Comparison of ENCODE assay signal across 21 cellular contexts in genomic region chr3:126151562-126152302, GRCh38. TPM values are rescaled to one million over a fixed set of nuclear protein-coding genes. Genes with fewer than 3 reads are reported as not detected.
A peak's percentile ranks its signal among the peaks of the same experiment; 100 is the strongest.
DNase-seq lines count a peak whose midpoint lies in the region; ATAC-seq, FAIRE-seq and TF ChIP-seq lines count a peak whose summit lies in the region.
"Had no signal": no experiment of that assay in that cellular context is flagged by ENCODE, and none has a peak within 500 bp of the region (broad histone marks: within the 10 kb centered on the region; RNA-seq: fewer than 3 reads in every experiment).

No MANE protein-coding gene starts in this region.

- H3K36me3 ChIP-seq in esophagus muscularis mucosa (peaks cover 0 to 43% (median 19%) of the 10 kb centered on the region in 4 donors), small intestine (ENCODE audit: control insufficient read depth in 2 of 2, insufficient read depth in 2 of 2, low read length in 2 of 2) (no peaks in the 10 kb centered on the region)
- H3K36me3 ChIP-seq: SJCRH30 had no signal

- H3K4me1 ChIP-seq in H9 (ENCODE audit: insufficient read depth, low read length) (no peaks in the 10 kb centered on the region), esophagus muscularis mucosa (no peaks in the 10 kb centered on the region), small intestine (ENCODE audit: control insufficient read depth in 2 of 2, insufficient read depth in 1 of 2, low read depth in 1 of 2, low read length in 1 of 2) (no peaks in the 10 kb centered on the region)
- H3K4me1 ChIP-seq: SJCRH30 had no signal

- no peaks in the 10 kb centered on the region for H3K27me3 ChIP-seq in H9 (ENCODE audit: insufficient read depth, low read length)
- H3K27me3 ChIP-seq in esophagus muscularis mucosa, result no peaks in the 10 kb centered on the region
- no peaks in the 10 kb centered on the region for H3K27me3 ChIP-seq in small intestine (ENCODE audit: control insufficient read depth in 2 of 2, insufficient read depth in 2 of 2, low read length in 2 of 2)

- no peaks in the 10 kb centered on the region for H3K79me1 ChIP-seq in H9 (ENCODE audit: insufficient read depth, low read depth, low read length, poor library complexity, severe bottlenecking)

- H3K27ac ChIP-seq in H9 (ENCODE audit: insufficient read length, low read depth, low read length) (no peak overlapping the region), esophagus muscularis mucosa (replicated peaks in 1 of 4) (no peak overlapping the region), small intestine (ENCODE audit: low read depth in 1 of 2, low read length in 1 of 2) (no peak overlapping the region)
- H3K27ac ChIP-seq: PC-9, SJCRH30 had no signal

- ATAC-seq in GM21825 (IDR thresholded peaks at IDR 0.05; ENCODE audit: unreplicated experiment), result no peak
- ATAC-seq in GM19035 (IDR thresholded peaks at IDR 0.05; ENCODE audit: unreplicated experiment), result no peak

- H2BK120ac ChIP-seq in H9 (ENCODE audit: low read depth, low read length, poor library complexity, severe bottlenecking), result no peak overlapping the region

- H3K9me3 ChIP-seq in H9 (ENCODE audit: control insufficient read depth, low read depth, low read length) (no peaks in the 10 kb centered on the region), esophagus muscularis mucosa (no peaks in the 10 kb centered on the region), small intestine (ENCODE audit: control insufficient read depth, low read depth) (no peaks in the 10 kb centered on the region)
- H3K9me3 ChIP-seq: SJCRH30 had no signal

- H2BK15ac ChIP-seq in H9 (ENCODE audit: low read depth, low read length), result no peak overlapping the region

- H3K79me2 ChIP-seq in H9 (ENCODE audit: insufficient read depth, low read length), result no peaks in the 10 kb centered on the region

- peak; percentile 2 for DNase-seq in AG20443 (ENCODE audit: low spot score)
- DNase-seq in H9, result peak; percentile 15
- DNase-seq in esophagus muscularis mucosa (ENCODE audit: extremely low spot score), result peak; percentile 86
- DNase-seq in osteocyte (ENCODE audit: extremely low spot score, unreplicated experiment), result peak; percentile 70
- DNase-seq in DMS 273 treated with DMSO at 0.1 percent for 48 hours (lab: John Stamatoyannopoulos, UW), result no peak
- no peak for DNase-seq in small intestine
- DNase-seq: C1 segment of cervical spinal cord, DMS79, Kasumi-1, MM.1S, NCI-H1092, NCI-H146, NCI-H2029 treated with DMSO at 0.1 percent for 48 hours, NCI-H2171, NCI-H526, PC-9, SJCRH30 had no signal

- TF ChIP-seq CTCF in H9 (conservative IDR thresholded peaks at IDR 0.05), result no peak
- no peak for TF ChIP-seq CTCF in esophagus muscularis mucosa (IDR thresholded peaks at IDR 0.05)
- no peak for TF ChIP-seq CTCF in osteocyte (IDR thresholded peaks at IDR 0.05)

- no peak overlapping the region for H3K14ac ChIP-seq in H9 (ENCODE audit: insufficient read depth, low read length)

- H3K9me3 Mint-ChIP-seq in H9 (no peaks in the 10 kb centered on the region; a peak in 1 of 5 replicates), osteocyte (ENCODE audit: unreplicated experiment) (no peaks in the 10 kb centered on the region)

- no peaks in the 10 kb centered on the region for H3K4me1 Mint-ChIP-seq in H9
- no peaks in the 10 kb centered on the region for H3K4me1 Mint-ChIP-seq in osteocyte (ENCODE audit: unreplicated experiment)

- TF ChIP-seq POLR2A in esophagus muscularis mucosa (IDR thresholded peaks at IDR 0.05; ENCODE audit: low read depth), result no peak

- H3T11ph ChIP-seq in H9 (ENCODE audit: low read length), result no peak overlapping the region

- H2AFZ ChIP-seq in H9 (ENCODE audit: low read length), result no peak overlapping the region
- H2AFZ ChIP-seq: PC-9 had no signal

- H2BK20ac ChIP-seq in H9 (ENCODE audit: low read depth, low read length, poor library complexity, severe bottlenecking), result no peak overlapping the region

- H2BK12ac ChIP-seq in H9 (ENCODE audit: insufficient read length, low read depth, low read length), result no peak overlapping the region

- H3K27me3 Mint-ChIP-seq in H9 (ENCODE audit: low read depth) (peaks cover 5% of the 10 kb centered on the region), osteocyte (ENCODE audit: unreplicated experiment) (peaks cover 5% of the 10 kb centered on the region)

- H2AK5ac ChIP-seq in H9 (ENCODE audit: insufficient read length, low read length), result no peak overlapping the region

- intact Hi-C loops in esophagus muscularis mucosa (cut with DNase I), result no loop called here

- H4K91ac ChIP-seq in H9 (ENCODE audit: insufficient read length, low read depth, low read length), result no peak overlapping the region

- H4K20me1 ChIP-seq in H9 (ENCODE audit: control insufficient read depth, insufficient read depth, insufficient read length), result no peaks in the 10 kb centered on the region

- no peak overlapping the region for H3K4me2 ChIP-seq in H9 (ENCODE audit: insufficient read depth, insufficient read length, low read length)
- H3K4me2 ChIP-seq: PC-9 had no signal

- H3K27ac Mint-ChIP-seq in H9, result peak overlapping the region in 1 of 3 experiments; percentile 24; a peak in 1 of 7 replicates
- no peak overlapping the region for H3K27ac Mint-ChIP-seq in osteocyte (ENCODE audit: unreplicated experiment)

- H3K36me3 Mint-ChIP-seq in H9 (ENCODE audit: insufficient read depth in 1 of 3, low read depth in 3 of 3) (peaks cover 0 to 2% (median 1%) of the 10 kb centered on the region in 3 experiments; a peak in 1 of 7 replicates), osteocyte (ENCODE audit: unreplicated experiment) (no peaks in the 10 kb centered on the region)

- no peak overlapping the region for H3K23ac ChIP-seq in H9 (ENCODE audit: insufficient read length, low read depth, low read length)

- H3K18ac ChIP-seq in H9 (ENCODE audit: insufficient read length, low read depth, low read length), result no peak overlapping the region

- H3K9ac ChIP-seq in H9 (ENCODE audit: extremely low read depth, insufficient read length, low read length), result no peak overlapping the region

- H3K4me3 ChIP-seq in esophagus muscularis mucosa (no peak overlapping the region), small intestine (ENCODE audit: low read depth in 1 of 2, low read length in 2 of 2) (no peak overlapping the region)
- H3K4me3 ChIP-seq: PC-9, SJCRH30 had no signal

- no peak for TF ChIP-seq EP300 in esophagus muscularis mucosa (IDR thresholded peaks at IDR 0.05)

- H3K23me2 ChIP-seq in H9 (ENCODE audit: insufficient read length, low read depth, low read length, poor library complexity, severe bottlenecking), result no peaks in the 10 kb centered on the region

- no peak overlapping the region for H3K56ac ChIP-seq in H9 (ENCODE audit: insufficient read length, low read depth, low read length)

- no peak overlapping the region for H2BK5ac ChIP-seq in H9 (ENCODE audit: insufficient read length, low read length)

- H3K4me3 Mint-ChIP-seq in H9, result no peak overlapping the region
- no peak overlapping the region for H3K4me3 Mint-ChIP-seq in osteocyte (ENCODE audit: unreplicated experiment)

- FAIRE-seq in small intestine (lab: Jason Lieb, UNC), result no peak
- FAIRE-seq: D721Med, H54 had no signal

- H4K5ac ChIP-seq in H9 (ENCODE audit: insufficient read length, low read depth, low read length), result no peak overlapping the region

- no peak overlapping the region for H3K4ac ChIP-seq in H9 (ENCODE audit: low read depth, low read length)

- no peak overlapping the region for H4K8ac ChIP-seq in H9 (replicated peaks; ENCODE audit: insufficient read length, low read depth, low read length)

- no CpG with 5 or more reads among the region's 6 CpGs for WGBS in H9 (ENCODE audit: extremely low coverage, insufficient read length, low lambda C conversion rate)
- WGBS in esophagus muscularis mucosa, result 77% methylated on average over 6 of the region's 6 CpGs
- WGBS in small intestine, 3 donors, result 64 to 80% (median 70%) methylated on average over 6 of the region's 6 CpGs

RNA-seq across cellular contexts. Expression of gene ALDH1L1, which starts 28.7 kb away (rescaled TPM):
- total RNA-seq in H9 (2021), result 0.68 and 0.90 TPM in 2 replicates
- total RNA-seq in esophagus muscularis mucosa, result 10 to 100 TPM; 19.2 to 39.9 (median 25.9) TPM
- 1.4 and 1.5 TPM in 2 replicates for total RNA-seq in osteocyte
- 1 to 10 TPM in 1 of 3 donors, under 1 TPM in 2; 0.27 to 4.5 (median 0.45) TPM for polyA plus RNA-seq in small intestine

Comparison
In these comparisons a context has a peak if more than half of its experiments do, and no peak if none do; other contexts are left out.
1. DNase-seq: peak in AG20443 (single experiment), H9 (single experiment), esophagus muscularis mucosa (single experiment) and osteocyte (single experiment); none in DMS 273 treated with DMSO at 0.1 percent for 48 hours (single experiment) and small intestine (single experiment).